ENCODE assay signal across 10 cellular contexts in genomic region chr21:40512590-40512989, GRCh38.
DNase-seq lines count a peak whose midpoint lies in the region; ATAC-seq and TF ChIP-seq lines count a peak whose summit lies in the region.
"Had no signal": no experiment of that assay in that cellular context is flagged by ENCODE, and none has a peak within 500 bp of the region (broad histone marks: within the 10 kb centered on the region; RNA-seq: fewer than 3 reads in every experiment).

No MANE protein-coding gene starts in this region.

- CTCF ChIA-PET in activated naive CD4-positive, alpha-beta T cell treated with anti-CD3 and anti-CD28 coated beads for 36 hours (lab: Charles Lee), result interaction anchor here (1.7 kb wide), 1 partner anchor 9 kb away, joined by 3 read pairs; no protein-coding TSS in a partner anchor
- CTCF ChIA-PET in activated naive CD4-positive, alpha-beta T cell treated with anti-CD3 and anti-CD28 coated beads, Interleukin-2, amount 10 ng/mL, durations not matched to agents 7 days and 5 days (lab: Charles Lee), result interaction anchor here (0.9 kb wide), 1 partner anchor 9 kb away, joined by 3 read pairs; no protein-coding TSS in a partner anchor

- H3K27me3 ChIP-seq in endodermal cell (ENCODE audit: control insufficient read depth, insufficient read depth, low read length, poor library complexity, severe bottlenecking), result no peaks in the 10 kb centered on the region
- no peaks in the 10 kb centered on the region for H3K27me3 ChIP-seq in right atrium auricular region
- H3K27me3 ChIP-seq: ovary had no signal

- no peak overlapping the region for H3K9ac ChIP-seq in endodermal cell (ENCODE audit: extremely low read depth, low read length, poor library complexity, severe bottlenecking)

- ATAC-seq in stimulated activated memory B cell treated with anti-CD40 and anti-IgM and Interleukin-4, amounts not matched to agents 10 μg/mL and 1 μg/mL and 100 μg/mL, for 72 hours, result no peak

- H3K36me3 ChIP-seq in endodermal cell (ENCODE audit: control insufficient read depth, insufficient read depth, low read length) (peaks cover 67% of the 10 kb centered on the region), right atrium auricular region (no peaks in the 10 kb centered on the region)
- H3K36me3 ChIP-seq: ovary had no signal

- intact Hi-C loops in activated naive CD4-positive, alpha-beta T cell treated with anti-CD3 and anti-CD28 coated beads for 36 hours (cut with micrococcal nuclease), result no loop called here

- H3K4me1 Mint-ChIP-seq in activated naive CD4-positive, alpha-beta T cell treated with anti-CD3 and anti-CD28 coated beads for 36 hours (ENCODE audit: low read depth), result no peaks in the 10 kb centered on the region
- H3K4me1 Mint-ChIP-seq in activated naive CD4-positive, alpha-beta T cell treated with anti-CD3 and anti-CD28 coated beads, Interleukin-2, amount 10 ng/mL, durations not matched to agents 7 days and 5 days, result no peaks in the 10 kb centered on the region
- peaks cover 6% of the 10 kb centered on the region for H3K4me1 Mint-ChIP-seq in endodermal cell
- H3K4me1 Mint-ChIP-seq in stimulated activated memory B cell treated with anti-CD40 and anti-IgM and Interleukin-4, amounts not matched to agents 10 μg/mL and 1 μg/mL and 100 μg/mL, for 72 hours, result no peaks in the 10 kb centered on the region

- H3K4me3 Mint-ChIP-seq in activated naive CD4-positive, alpha-beta T cell treated with anti-CD3 and anti-CD28 coated beads for 36 hours, result no peak overlapping the region
- H3K4me3 Mint-ChIP-seq in activated naive CD4-positive, alpha-beta T cell treated with anti-CD3 and anti-CD28 coated beads, Interleukin-2, amount 10 ng/mL, durations not matched to agents 7 days and 5 days, result no peak overlapping the region
- H3K4me3 Mint-ChIP-seq in endodermal cell, result no peak overlapping the region
- H3K4me3 Mint-ChIP-seq in stimulated activated memory B cell treated with anti-CD40 and anti-IgM and Interleukin-4, amounts not matched to agents 10 μg/mL and 1 μg/mL and 100 μg/mL, for 72 hours, result no peak overlapping the region

- H3K27ac Mint-ChIP-seq in activated naive CD4-positive, alpha-beta T cell treated with anti-CD3 and anti-CD28 coated beads for 36 hours, result no peak overlapping the region
- no peak overlapping the region for H3K27ac Mint-ChIP-seq in activated naive CD4-positive, alpha-beta T cell treated with anti-CD3 and anti-CD28 coated beads, Interleukin-2, amount 10 ng/mL, durations not matched to agents 7 days and 5 days
- no peak overlapping the region for H3K27ac Mint-ChIP-seq in endodermal cell
- no peak overlapping the region for H3K27ac Mint-ChIP-seq in stimulated activated memory B cell treated with anti-CD40 and anti-IgM and Interleukin-4, amounts not matched to agents 10 μg/mL and 1 μg/mL and 100 μg/mL, for 72 hours

- peaks cover 3% of the 10 kb centered on the region for H3K9me3 Mint-ChIP-seq in activated naive CD4-positive, alpha-beta T cell treated with anti-CD3 and anti-CD28 coated beads for 36 hours
- peaks cover 6% of the 10 kb centered on the region for H3K9me3 Mint-ChIP-seq in activated naive CD4-positive, alpha-beta T cell treated with anti-CD3 and anti-CD28 coated beads, Interleukin-2, amount 10 ng/mL, durations not matched to agents 7 days and 5 days
- peaks cover 5% of the 10 kb centered on the region for H3K9me3 Mint-ChIP-seq in endodermal cell
- peaks cover 9% of the 10 kb centered on the region for H3K9me3 Mint-ChIP-seq in stimulated activated memory B cell treated with anti-CD40 and anti-IgM and Interleukin-4, amounts not matched to agents 10 μg/mL and 1 μg/mL and 100 μg/mL, for 72 hours

- no peak for TF ChIP-seq POLR2A in NB4 (IDR thresholded peaks at IDR 0.05; ENCODE audit: extremely low read depth, insufficient read length)

- H3K27ac ChIP-seq in endodermal cell (ENCODE audit: low read depth, low read length) (no peak overlapping the region), right atrium auricular region (no peak overlapping the region)
- H3K27ac ChIP-seq: ovary had no signal

- H3K9me3 ChIP-seq in endodermal cell (ENCODE audit: control insufficient read depth, low read length) (no peaks in the 10 kb centered on the region), right atrium auricular region (no peaks in the 10 kb centered on the region)
- H3K9me3 ChIP-seq: ovary had no signal

- H3K4me1 ChIP-seq in endodermal cell (ENCODE audit: control insufficient read depth, insufficient read depth, low read length), result no peaks in the 10 kb centered on the region
- no peaks in the 10 kb centered on the region for H3K4me1 ChIP-seq in right atrium auricular region

- no peaks in the 10 kb centered on the region for H3K27me3 Mint-ChIP-seq in activated naive CD4-positive, alpha-beta T cell treated with anti-CD3 and anti-CD28 coated beads for 36 hours (ENCODE audit: low read depth)
- no peaks in the 10 kb centered on the region for H3K27me3 Mint-ChIP-seq in activated naive CD4-positive, alpha-beta T cell treated with anti-CD3 and anti-CD28 coated beads, Interleukin-2, amount 10 ng/mL, durations not matched to agents 7 days and 5 days
- no peaks in the 10 kb centered on the region for H3K27me3 Mint-ChIP-seq in endodermal cell (ENCODE audit: insufficient read depth)
- no peaks in the 10 kb centered on the region for H3K27me3 Mint-ChIP-seq in stimulated activated memory B cell treated with anti-CD40 and anti-IgM and Interleukin-4, amounts not matched to agents 10 μg/mL and 1 μg/mL and 100 μg/mL, for 72 hours

- H3K36me3 Mint-ChIP-seq in activated naive CD4-positive, alpha-beta T cell treated with anti-CD3 and anti-CD28 coated beads for 36 hours (ENCODE audit: low read depth), result no peaks in the 10 kb centered on the region
- no peaks in the 10 kb centered on the region for H3K36me3 Mint-ChIP-seq in activated naive CD4-positive, alpha-beta T cell treated with anti-CD3 and anti-CD28 coated beads, Interleukin-2, amount 10 ng/mL, durations not matched to agents 7 days and 5 days
- peaks cover 40% of the 10 kb centered on the region for H3K36me3 Mint-ChIP-seq in endodermal cell (ENCODE audit: low read depth)
- H3K36me3 Mint-ChIP-seq in stimulated activated memory B cell treated with anti-CD40 and anti-IgM and Interleukin-4, amounts not matched to agents 10 μg/mL and 1 μg/mL and 100 μg/mL, for 72 hours, result no peaks in the 10 kb centered on the region

- TF ChIP-seq CTCF in NB4 (IDR thresholded peaks at IDR 0.05; ENCODE audit: low read depth, low read length), result peak; percentile 79
- TF ChIP-seq CTCF in endodermal cell (conservative IDR thresholded peaks at IDR 0.05), result peak; percentile 89
- TF ChIP-seq CTCF in right atrium auricular region (IDR thresholded peaks at IDR 0.05), result peak in 1 of 2 donors; percentile 39

- DNase-seq in activated naive CD4-positive, alpha-beta T cell treated with anti-CD3 and anti-CD28 coated beads for 36 hours, result peak; percentile 8
- DNase-seq in activated naive CD4-positive, alpha-beta T cell treated with anti-CD3 and anti-CD28 coated beads, Interleukin-2, amount 10 ng/mL, durations not matched to agents 7 days and 5 days, result no peak
- DNase-seq in NB4 (ENCODE audit: low read depth), result peak; percentile 14
- DNase-seq in endodermal cell, result peak; percentile 82
- DNase-seq in stimulated activated CD8-positive, alpha-beta memory T cell treated with anti-CD3 and anti-CD28 coated beads, Interleukin-4, amount 100 ng/mL, for 48 hours, result peak; percentile 55
- DNase-seq in right atrium auricular region (ENCODE audit: low spot score), result no peak
- no peak for DNase-seq in AG08396 (ENCODE audit: low spot score)
- DNase-seq: NCI-H345, ovary had no signal

- no peak overlapping the region for H3K4me3 ChIP-seq in NB4 (ENCODE audit: low read depth, low read length)
- no peak overlapping the region for H3K4me3 ChIP-seq in endodermal cell (ENCODE audit: low read length)
- H3K4me3 ChIP-seq in right atrium auricular region, result no peak overlapping the region
- H3K4me3 ChIP-seq: ovary had no signal

- 82 to 88% methylated on average over 5 to 9 of the region's 11 CpGs for WGBS in endodermal cell (ENCODE audit: insufficient coverage in 1 of 2, insufficient read length in 1 of 2), 2 experiments

Comparison
In these comparisons a context has a peak if more than half of its experiments do, and no peak if none do; other contexts are left out.
1. DNase-seq: peak in activated naive CD4-positive, alpha-beta T cell treated with anti-CD3 and anti-CD28 coated beads for 36 hours (single experiment), NB4 (single experiment), endodermal cell (single experiment) and stimulated activated CD8-positive, alpha-beta memory T cell treated with anti-CD3 and anti-CD28 coated beads, Interleukin-4, amount 100 ng/mL, for 48 hours (single experiment); none in activated naive CD4-positive, alpha-beta T cell treated with anti-CD3 and anti-CD28 coated beads, Interleukin-2, amount 10 ng/mL, durations not matched to agents 7 days and 5 days (single experiment), right atrium auricular region (single experiment) and AG08396 (single experiment).